Comparison of ENCODE assay signal across 8 cellular contexts in the genomic region with DNA sequence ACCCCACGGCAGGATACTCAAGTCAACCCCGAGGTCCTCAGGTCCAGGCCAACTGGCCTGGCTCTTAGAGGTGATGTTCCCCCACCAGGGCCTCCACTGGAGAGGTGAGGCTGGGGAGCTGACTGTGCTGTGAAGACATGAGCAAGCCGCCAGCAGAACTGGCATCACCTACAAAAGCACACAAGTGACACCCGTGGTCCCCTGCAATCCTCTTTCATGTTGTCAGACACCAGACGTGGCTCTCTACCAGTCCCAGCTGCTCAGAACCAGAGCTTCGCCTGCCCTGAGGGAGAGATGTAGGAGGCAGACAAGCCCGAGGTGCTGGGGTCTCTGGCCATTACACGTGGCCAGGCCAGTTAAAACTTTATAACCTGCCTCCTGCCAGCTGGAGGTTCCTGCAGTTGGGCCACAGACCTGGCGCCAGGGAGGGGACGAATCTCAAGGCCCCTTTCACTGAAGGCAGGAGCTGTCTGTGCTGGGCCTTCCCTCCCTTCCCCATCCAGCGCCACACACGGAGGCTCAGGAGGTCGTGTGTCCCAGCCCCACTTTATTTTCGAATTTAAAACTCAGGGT. TPM values are rescaled to one million over a fixed set of nuclear protein-coding genes. Genes with fewer than 3 reads are reported as not detected.
DNase-seq lines count a peak whose midpoint lies in the region; ATAC-seq and TF ChIP-seq lines count a peak whose summit lies in the region.

No MANE protein-coding gene starts in this region.

- no peak for TF ChIP-seq EP300 in upper lobe of left lung (IDR thresholded peaks at IDR 0.05)

- H3K4me1 ChIP-seq in heart right ventricle (peaks cover 0 to 49% (median 35%) of the 10 kb centered on the region in 9 donors), left lung (peaks cover 10 to 40% of the 10 kb centered on the region in 2 donors), upper lobe of left lung (peaks cover 24 to 31% (median 28%) of the 10 kb centered on the region in 4 donors)

- no peaks in the 10 kb centered on the region for H3K9me3 Mint-ChIP-seq in activated T-cell treated with anti-CD3 and anti-CD28 coated beads, Interleukin-2, amount 50 U/mL, for 24 hours

- peaks cover 40% of the 10 kb centered on the region for H3K4me1 Mint-ChIP-seq in activated T-cell treated with anti-CD3 and anti-CD28 coated beads, Interleukin-2, amount 50 U/mL, for 24 hours (ENCODE audit: low read depth)

- H3K27ac Mint-ChIP-seq in activated T-cell treated with anti-CD3 and anti-CD28 coated beads, Interleukin-2, amount 50 U/mL, for 24 hours = peak overlapping the region; percentile 87

- H3K36me3 Mint-ChIP-seq in activated T-cell treated with anti-CD3 and anti-CD28 coated beads, Interleukin-2, amount 50 U/mL, for 24 hours (ENCODE audit: low read depth) = peaks cover 52% of the 10 kb centered on the region

- intact Hi-C loops in heart right ventricle (cut with DNase I) = loop anchor here in 8 of 10 donors (2.0 to 10.0 kb wide), 8 partner anchors 46 to 989 kb away; partner anchors contain the start of genes SAMD8 (in 6 of the 8) and KAT6B (in 2 of the 8)
- intact Hi-C loops in Right ventricle myocardium inferior (cut with DNase I) = loop anchor here (2.0 to 10.0 kb wide), 5 partner anchors 45 to 1079 kb away; partner anchors contain the start of genes ADK, AP3M1 and KAT6B
- intact Hi-C loops in left lung (cut with DNase I) = loop anchor here in 1 of 2 donors (10.0 kb wide), 1 partner anchor 129 kb away; a partner anchor contains a TSS

- H3K27me3 ChIP-seq in heart right ventricle (no peaks in the 10 kb centered on the region), left lung (no peaks in the 10 kb centered on the region), upper lobe of left lung (no peaks in the 10 kb centered on the region)

- DNase-seq in heart right ventricle (peak in 1 of 2 donors; percentile 24), Right ventricle myocardium inferior (ENCODE audit: missing footprints) (no peak), left lung (no peak), upper lobe of left lung (no peak), NCI-H128 (lab: John Stamatoyannopoulos, UW; ENCODE audit: unreplicated experiment) (no peak)
- DNase-seq in activated T-cell treated with anti-CD3 and anti-CD28 coated beads, Interleukin-2, amount 50 U/mL, for 24 hours = no peak

- no peaks in the 10 kb centered on the region for H3K27me3 Mint-ChIP-seq in activated T-cell treated with anti-CD3 and anti-CD28 coated beads, Interleukin-2, amount 50 U/mL, for 24 hours

- peak in 2 of 8 donors; percentile 0 to 1 for ATAC-seq in heart right ventricle
- no peak for ATAC-seq in Right ventricle myocardium inferior
- ATAC-seq in left lung = no peak
- ATAC-seq in upper lobe of left lung (ENCODE audit: low FRiP score in 2 of 2) = no peak
- ATAC-seq in HG02623 (IDR thresholded peaks at IDR 0.05; ENCODE audit: unreplicated experiment) = no peak
- no peak for ATAC-seq in GM18505 (IDR thresholded peaks at IDR 0.05; ENCODE audit: unreplicated experiment)

- H3K27ac ChIP-seq in heart right ventricle (peak overlapping the region in 9 of 10 donors; percentile 23 to 93 (median 89)), left lung (peak overlapping the region; percentile 70 to 86), upper lobe of left lung (peak overlapping the region; percentile 87 to 92 (median 88))

- no peaks in the 10 kb centered on the region for H3K9me3 ChIP-seq in heart right ventricle
- no peaks in the 10 kb centered on the region for H3K9me3 ChIP-seq in left lung
- H3K9me3 ChIP-seq in upper lobe of left lung = no peaks in the 10 kb centered on the region

- H3K4me3 Mint-ChIP-seq in activated T-cell treated with anti-CD3 and anti-CD28 coated beads, Interleukin-2, amount 50 U/mL, for 24 hours = peak overlapping the region; percentile 82

- peak overlapping the region in 5 of 10 donors; percentile 79 to 95 (median 91) for H3K4me3 ChIP-seq in heart right ventricle
- peak overlapping the region in 1 of 2 donors; percentile 95 for H3K4me3 ChIP-seq in left lung
- H3K4me3 ChIP-seq in upper lobe of left lung = peak overlapping the region in 3 of 4 donors; percentile 67 to 89 (median 80)

- peaks cover 0 to 51% (median 16%) of the 10 kb centered on the region in 9 donors for H3K36me3 ChIP-seq in heart right ventricle
- H3K36me3 ChIP-seq in left lung = peaks cover 0 to 44% of the 10 kb centered on the region in 2 donors
- peaks cover 0 to 36% (median 14%) of the 10 kb centered on the region in 4 donors for H3K36me3 ChIP-seq in upper lobe of left lung

- no peak for TF ChIP-seq POLR2A in upper lobe of left lung (IDR thresholded peaks at IDR 0.05)
- no peak for TF ChIP-seq POLR2A in GM18505 (IDR thresholded peaks at IDR 0.05; ENCODE audit: borderline replicate concordance, extremely low read depth, insufficient read depth, insufficient read length)

- 54 to 56% methylated on average over 14 of the region's 14 CpGs for WGBS in heart right ventricle, 2 donors
- WGBS in upper lobe of left lung, 2 donors = 49 to 54% methylated on average over 12 to 14 of the region's 14 CpGs

- TF ChIP-seq CTCF in heart right ventricle (IDR thresholded peaks at IDR 0.05) = no peak
- TF ChIP-seq CTCF in left lung (IDR thresholded peaks at IDR 0.05) = no peak
- TF ChIP-seq CTCF in upper lobe of left lung (IDR thresholded peaks at IDR 0.05) = no peak

RNA-seq across cellular contexts. Expression of gene COMTD1, which starts 2.2 kb away (rescaled TPM):
- total RNA-seq in heart right ventricle = 10 to 100 TPM; 16.4 to 51.5 (median 29.4) TPM
- 100 to 1,000 TPM; 103 to 254 TPM for polyA plus RNA-seq in heart right ventricle
- 32.3 TPM for total RNA-seq in Right ventricle myocardium inferior
- total RNA-seq in left lung = 10 to 100 TPM; 18.6 to 26.5 TPM
- total RNA-seq in upper lobe of left lung = 10 to 100 TPM; 28.0 to 56.6 (median 35.6) TPM

RNA-seq across cellular contexts. Expression of gene VDAC2, which starts 22.9 kb away (rescaled TPM):
- total RNA-seq in heart right ventricle (100 to 1,000 TPM; 445 to 606 (median 499) TPM), Right ventricle myocardium inferior (470 TPM), left lung (100 to 1,000 TPM; 151 to 155 TPM), upper lobe of left lung (100 to 1,000 TPM in 3 of 6 donors, 10 to 100 TPM in 3; 54.5 to 137 (median 98.8) TPM)
- 100 to 1,000 TPM; 193 to 457 TPM for polyA plus RNA-seq in heart right ventricle
